In the genomic region with DNA sequence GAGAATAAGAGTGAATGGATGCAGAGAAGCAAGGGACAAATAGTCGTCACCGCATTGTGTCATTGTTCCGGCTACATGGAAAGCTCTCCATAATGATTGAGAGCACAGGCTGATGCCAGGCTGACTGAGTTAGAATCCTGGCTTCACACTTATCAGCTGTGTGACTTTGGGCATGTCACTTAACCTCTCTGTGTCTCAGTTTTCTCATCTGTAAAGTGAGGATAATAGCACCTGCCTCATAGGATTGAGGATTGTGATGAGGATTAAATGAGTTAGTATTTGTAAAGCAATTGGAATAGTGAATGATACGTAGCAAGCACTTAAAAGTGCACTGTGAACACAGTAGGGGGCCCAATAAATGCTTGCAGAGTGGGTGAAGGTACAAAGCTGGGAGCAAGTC, we compare ENCODE assay signal across 2 cellular contexts.
A peak's percentile ranks its signal among the peaks of the same experiment; 100 is the strongest.
TF ChIP-seq lines count a peak whose summit lies in the region.

No MANE protein-coding gene starts in this region.

TF ChIP-seq in GM12878, 131 proteins besides CTCF, POLR2A, EP300 and RAD21:
- TF ChIP-seq CBX3 (IDR thresholded peaks at IDR 0.05; ENCODE audit: borderline replicate concordance, low read depth) (no peak), RFX5 (IDR thresholded peaks at IDR 0.05; ENCODE audit: low read depth, low read length) (no peak), FOXK2 (IDR thresholded peaks at IDR 0.05) (no peak), HDGF (IDR thresholded peaks at IDR 0.05) (no peak), CREB1 (IDR thresholded peaks at IDR 0.05; ENCODE audit: low read depth) (no peak), BRCA1 (IDR thresholded peaks at IDR 0.05; ENCODE audit: low read depth, low read length) (no peak), ESRRA (IDR thresholded peaks at IDR 0.05; ENCODE audit: low read length) (no peak)
- TF ChIP-seq, protein P1, sequence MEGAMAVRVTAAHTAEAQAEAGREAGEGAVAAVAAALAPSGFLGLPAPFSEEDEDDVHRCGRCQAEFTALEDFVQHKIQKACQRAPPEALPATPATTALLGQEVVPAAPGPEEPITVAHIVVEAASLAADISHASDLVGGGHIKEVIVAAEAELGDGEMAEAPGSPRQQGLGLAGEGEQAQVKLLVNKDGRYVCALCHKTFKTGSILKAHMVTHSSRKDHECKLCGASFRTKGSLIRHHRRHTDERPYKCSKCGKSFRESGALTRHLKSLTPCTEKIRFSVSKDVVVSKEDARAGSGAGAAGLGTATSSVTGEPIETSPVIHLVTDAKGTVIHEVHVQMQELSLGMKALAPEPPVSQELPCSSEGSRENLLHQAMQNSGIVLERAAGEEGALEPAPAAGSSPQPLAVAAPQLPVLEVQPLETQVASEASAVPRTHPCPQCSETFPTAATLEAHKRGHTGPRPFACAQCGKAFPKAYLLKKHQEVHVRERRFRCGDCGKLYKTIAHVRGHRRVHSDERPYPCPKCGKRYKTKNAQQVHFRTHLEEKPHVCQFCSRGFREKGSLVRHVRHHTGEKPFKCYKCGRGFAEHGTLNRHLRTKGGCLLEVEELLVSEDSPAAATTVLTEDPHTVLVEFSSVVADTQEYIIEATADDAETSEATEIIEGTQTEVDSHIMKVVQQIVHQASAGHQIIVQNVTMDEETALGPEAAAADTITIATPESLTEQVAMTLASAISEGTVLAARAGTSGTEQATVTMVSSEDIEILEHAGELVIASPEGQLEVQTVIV (IDR thresholded peaks at IDR 0.05; ENCODE audit: borderline replicate concordance, partially characterized antibody), result no peak

TF ChIP-seq in H1, 55 proteins besides CTCF, POLR2A, EP300 and RAD21:
- TF ChIP-seq GABPA (IDR thresholded peaks at IDR 0.05; ENCODE audit: borderline replicate concordance, insufficient read depth, low read length) (no peak), KDM1A (IDR thresholded peaks at IDR 0.05; ENCODE audit: borderline replicate concordance, low read length) (peak; percentile 60; the same call in 1 of the 2 replicates), CHD2 (IDR thresholded peaks at IDR 0.05; ENCODE audit: low read length) (no peak), CBX5 (IDR thresholded peaks at IDR 0.05; ENCODE audit: low read depth, low read length) (no peak)
- TF ChIP-seq, protein P2, sequence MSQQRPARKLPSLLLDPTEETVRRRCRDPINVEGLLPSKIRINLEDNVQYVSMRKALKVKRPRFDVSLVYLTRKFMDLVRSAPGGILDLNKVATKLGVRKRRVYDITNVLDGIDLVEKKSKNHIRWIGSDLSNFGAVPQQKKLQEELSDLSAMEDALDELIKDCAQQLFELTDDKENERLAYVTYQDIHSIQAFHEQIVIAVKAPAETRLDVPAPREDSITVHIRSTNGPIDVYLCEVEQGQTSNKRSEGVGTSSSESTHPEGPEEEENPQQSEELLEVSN (IDR thresholded peaks at IDR 0.05), result no peak
TF ChIP-seq in H1: peak in this region for 1.
